In the genomic region with DNA sequence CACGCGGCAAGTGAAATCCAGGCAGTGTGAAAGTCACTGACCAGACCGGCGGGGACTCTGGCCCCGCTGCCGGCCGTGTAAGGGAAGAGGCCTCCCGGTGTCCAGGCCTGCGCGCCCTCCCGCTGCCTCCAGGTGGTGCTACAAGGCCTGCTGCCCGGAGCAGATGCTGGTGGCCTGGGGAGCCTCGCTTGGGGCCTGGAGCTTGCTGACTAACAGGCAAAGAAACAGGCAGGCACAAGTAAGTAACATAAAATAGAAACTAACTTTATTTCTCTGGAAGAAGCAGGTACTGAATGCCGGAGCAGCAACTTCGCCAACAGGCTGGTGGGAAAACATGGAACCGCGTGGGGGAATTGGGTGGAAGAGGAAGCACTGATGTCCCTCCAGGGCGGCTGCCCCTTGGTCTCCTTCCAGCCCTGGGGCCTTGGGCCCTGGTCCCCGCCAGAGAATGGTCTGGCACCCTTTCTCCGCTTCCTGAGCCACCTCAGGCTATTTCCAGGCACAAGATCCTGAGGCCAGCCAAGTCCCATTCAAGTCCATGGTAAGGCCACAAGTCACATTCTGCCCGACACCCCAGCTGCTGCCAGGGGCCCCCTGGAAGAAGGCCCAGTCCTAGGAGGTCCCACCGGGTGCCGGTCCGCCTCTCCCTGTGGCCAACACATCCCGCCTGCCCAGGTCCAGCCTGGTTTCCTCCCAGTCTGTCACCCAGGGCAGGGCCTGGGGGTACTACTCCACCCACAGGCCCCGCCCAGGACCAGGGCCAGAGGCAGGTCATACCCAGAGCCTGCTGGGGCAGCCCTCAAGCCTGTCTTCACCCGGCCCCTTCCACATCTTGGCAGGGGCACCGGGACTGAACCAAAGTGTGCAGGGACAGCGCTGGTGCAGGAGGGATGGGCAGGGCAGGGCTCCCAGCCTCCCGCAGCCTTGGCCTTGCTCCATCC, we compare ENCODE assay signal across 1 cellular context.
TF ChIP-seq lines count a peak whose summit lies in the region.

No MANE protein-coding gene starts in this region.

TF ChIP-seq in GM12878, 131 proteins besides CTCF, POLR2A, EP300 and RAD21 (continued from another document):
- peak; percentile 81 for TF ChIP-seq SMC3 (IDR thresholded peaks at IDR 0.05; ENCODE audit: borderline replicate concordance, low read length)
- TF ChIP-seq SIN3A (IDR thresholded peaks at IDR 0.05; ENCODE audit: low read depth, low read length): no peak
- TF ChIP-seq TCF12 (IDR thresholded peaks at IDR 0.05; ENCODE audit: low read depth, low read length): 0 out of 2 replicates have a peak, but pooled peaks have one; percentile 23
- no peak for TF ChIP-seq TARDBP (IDR thresholded peaks at IDR 0.05; ENCODE audit: borderline replicate concordance)
